In the genomic region with DNA sequence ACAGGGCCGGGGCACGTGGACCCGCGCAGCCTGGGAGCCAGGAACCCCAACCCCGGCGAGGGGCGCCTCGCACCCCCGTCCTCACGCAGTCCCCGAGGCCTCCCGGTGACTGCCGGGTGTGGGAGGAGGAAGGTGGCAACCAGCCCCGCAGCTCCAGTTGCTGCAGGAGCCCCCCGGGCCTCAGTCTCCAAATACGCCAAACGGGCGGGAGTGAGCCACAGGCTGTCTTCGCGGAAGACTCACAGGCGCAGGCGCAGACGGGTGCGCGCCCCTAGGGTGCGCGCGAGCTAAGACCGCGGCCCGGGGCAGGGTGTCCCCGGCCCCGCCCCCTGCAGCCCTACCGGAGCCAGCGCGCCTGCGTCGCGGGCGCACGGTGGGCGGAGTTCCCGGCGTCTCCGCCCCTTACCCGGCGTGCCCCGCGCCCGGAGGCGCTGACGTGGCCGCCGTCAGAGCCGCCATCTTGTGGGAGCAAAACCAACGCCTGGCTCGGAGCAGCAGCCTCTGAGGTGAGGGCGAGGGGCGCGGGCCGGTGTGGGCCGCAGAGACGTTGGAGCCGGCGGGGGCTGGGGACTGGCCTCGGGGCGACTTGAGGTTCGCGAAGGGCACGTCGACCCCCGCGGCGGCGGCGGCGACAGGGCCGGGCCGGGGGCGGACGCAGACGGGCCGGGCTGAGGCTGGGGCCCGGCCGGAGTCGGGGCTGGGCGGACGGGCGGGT, we compare ENCODE assay signal across 8 cellular contexts.
A peak's percentile ranks its signal among the peaks of the same experiment; 100 is the strongest.
DNase-seq lines count a peak whose midpoint lies in the region; ATAC-seq lines count a peak whose summit lies in the region.

A gene (plus strand): TSS at position 449 of the 715 bp plus-strand sequence. CDS start 14,407 bp downstream, outside the sequence.

- ATAC-seq in GM19025 (IDR thresholded peaks at IDR 0.05; ENCODE audit: low read depth, unreplicated experiment) = peak; percentile 80
- ATAC-seq in HG03280 (IDR thresholded peaks at IDR 0.05; ENCODE audit: unreplicated experiment) = peak; percentile 82

- peak; percentile 100 for DNase-seq in AG08396 (ENCODE audit: low spot score)
- peak; percentile 85 for DNase-seq in NCI-H345 treated with DMSO at 0.1 percent for 48 hours (lab: John Stamatoyannopoulos, UW; ENCODE audit: unreplicated experiment)
- peak; percentile 88 to 93 (median 89) for DNase-seq in activated CD4-positive, CD25-positive, alpha-beta regulatory T cell (lab: John Stamatoyannopoulos, UW)
- DNase-seq in caudate nucleus (lab: John Stamatoyannopoulos, UW) = peak in 60 of 61 donors; percentile 37 to 96 (median 87)
- DNase-seq in islet precursor cell = peak; percentile 95
- DNase-seq in stimulated activated CD4-positive, alpha-beta T cell treated with anti-CD3 and anti-CD28 coated beads, Interleukin-12 subunit alpha, Interleukin-12 subunit beta, amount 100 ng/mL, for 4 hours = peak; percentile 92

- peak within 1 kb of the TSS; percentile 87 for H3K27ac ChIP-seq in caudate nucleus (ENCODE audit: low read depth, low read length)

Comparison
In these comparisons a context has a peak if more than half of its experiments do, and no peak if none do; other contexts are left out.
1. Peak in every context shown above with its lines: DNase-seq, ATAC-seq and H3K27ac ChIP-seq.